22 cellular contexts compared by ENCODE assay signal in the genomic region with DNA sequence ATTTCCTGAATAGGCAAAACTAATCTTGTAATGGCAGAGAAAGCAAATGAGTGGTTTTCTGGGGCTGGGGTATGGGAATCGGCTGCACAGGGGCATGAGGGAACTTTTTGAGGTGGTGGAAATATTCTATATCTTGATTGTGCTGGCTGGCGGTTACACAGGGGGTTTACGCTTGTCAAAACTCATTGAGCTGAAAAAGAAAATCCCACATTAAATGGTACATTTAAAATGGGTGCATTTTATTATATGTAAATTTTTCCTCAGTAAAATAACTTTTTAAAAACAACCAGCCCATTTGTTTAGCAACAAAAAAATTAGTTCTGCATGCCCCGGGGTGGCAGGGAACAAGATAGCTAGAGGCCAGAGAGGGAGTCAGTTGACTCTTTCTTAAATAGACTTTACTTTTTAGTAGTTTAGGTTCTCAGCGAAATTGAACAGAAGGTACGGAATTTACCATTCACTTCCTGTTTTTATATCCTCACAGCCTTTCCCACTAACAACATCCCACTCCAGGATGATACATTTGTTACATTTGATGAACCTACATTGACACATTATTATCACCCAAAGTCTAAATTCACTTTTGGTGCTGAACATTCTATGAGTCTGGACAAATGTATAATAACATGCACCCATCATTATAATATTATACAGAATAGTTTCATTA. TPM values are rescaled to one million over a fixed set of nuclear protein-coding genes. Genes with fewer than 3 reads are reported as not detected.
A peak's percentile ranks its signal among the peaks of the same experiment; 100 is the strongest.
DNase-seq lines count a peak whose midpoint lies in the region; ATAC-seq and TF ChIP-seq lines count a peak whose summit lies in the region.
"Had no signal": no experiment of that assay in that cellular context is flagged by ENCODE, and none has a peak within 500 bp of the region (broad histone marks: within the 10 kb centered on the region; RNA-seq: fewer than 3 reads in every experiment).

No MANE protein-coding gene starts in this region.

- no peak for TF ChIP-seq POLR2A in IMR-90 (IDR thresholded peaks at IDR 0.05; ENCODE audit: low read depth, low read length)

- no TSS peak for BruUV-seq in IMR-90 (replicated peaks; lab: Mats Ljungman, UMichigan)

- H3K18ac ChIP-seq in IMR-90 (ENCODE audit: low read depth, low read length) = no peak overlapping the region

- H3K9me1 ChIP-seq in IMR-90 (ENCODE audit: insufficient read depth, low read length) = peaks cover 5% of the 10 kb centered on the region; the same call in 1 of the 2 replicates

- no peak overlapping the region for H2BK5ac ChIP-seq in IMR-90 (ENCODE audit: low read depth, low read length, poor library complexity, severe bottlenecking)

- H3K4me1 Mint-ChIP-seq in neural progenitor cell = no peaks in the 10 kb centered on the region
- H3K4me1 Mint-ChIP-seq: GM23338 had no signal

- H3F3A ChIP-seq in neural progenitor cell (ENCODE audit: low read depth) = no peaks in the 10 kb centered on the region

- no peak overlapping the region for H3K4ac ChIP-seq in IMR-90 (ENCODE audit: low read depth, low read length)

- H3K4me3 ChIP-seq in GM12865 (ENCODE audit: low read depth, low read length) = peak overlapping the region; percentile 22; the same call in 1 of the 2 replicates
- H3K4me3 ChIP-seq in IMR-90 (ENCODE audit: insufficient read depth, low read depth, low read length) = no peak overlapping the region
- H3K4me3 ChIP-seq in SK-N-MC = no peak overlapping the region
- no peak overlapping the region for H3K4me3 ChIP-seq in neural progenitor cell
- H3K4me3 ChIP-seq: GM23338 had no signal

- H4K20me1 ChIP-seq in IMR-90 (ENCODE audit: insufficient read depth, low read length) (no peaks in the 10 kb centered on the region), neural progenitor cell (ENCODE audit: low read depth) (no peaks in the 10 kb centered on the region)

- H3K27ac ChIP-seq in IMR-90 (ENCODE audit: insufficient read depth, low read length) = no peak overlapping the region
- 0 out of 2 replicates have a peak overlapping the region, but pooled peaks have one; percentile 31 for H3K27ac ChIP-seq in SK-N-MC
- no peak overlapping the region for H3K27ac ChIP-seq in neural progenitor cell
- H3K27ac ChIP-seq: KMS-11 had no signal

- no CpG with 5 or more reads among the region's 6 CpGs for WGBS in IMR-90 (ENCODE audit: extremely low coverage in 2 of 2, insufficient read length in 1 of 2), 2 experiments

- dilution Hi-C loops in IMR-90 (cut with HindIII; ENCODE audit: low sequenced_read_pairs, unreplicated experiment) = no loop called here

- no peaks in the 10 kb centered on the region for H3K79me1 ChIP-seq in IMR-90 (ENCODE audit: low read depth in 1 of 2, low read length in 2 of 2)

- no peaks in the 10 kb centered on the region for H3K36me3 Mint-ChIP-seq in neural progenitor cell

- no peak overlapping the region for H3K4me3 Mint-ChIP-seq in neural progenitor cell
- H3K4me3 Mint-ChIP-seq: GM23338 had no signal

- TF ChIP-seq CTCF in GM12865 (IDR thresholded peaks at IDR 0.05; ENCODE audit: insufficient read depth, low read depth, low read length, missing control alignments) (no peak), IMR-90 (conservative IDR thresholded peaks at IDR 0.05; ENCODE audit: low read depth, low read length) (no peak), neural progenitor cell (IDR thresholded peaks at IDR 0.05) (no peak)

- POLR2A ChIA-PET in IMR-90 (lab: Charles Lee; ENCODE audit: unreplicated experiment) = no interaction called here

- H4K8ac ChIP-seq in IMR-90 (ENCODE audit: low read depth in 2 of 2, low read length in 2 of 2) = peak overlapping the region in 1 of 2 experiments; percentile 17; a peak in 1 of 4 replicates

- no peak overlapping the region for H4K5ac ChIP-seq in IMR-90 (ENCODE audit: low read depth, low read length)

- H4K91ac ChIP-seq in IMR-90 (ENCODE audit: insufficient read depth, low read depth, low read length) = no peak overlapping the region

- H3K56ac ChIP-seq in IMR-90 (ENCODE audit: extremely low read depth, insufficient read depth, low read length) = no peak overlapping the region

- H2BK20ac ChIP-seq in IMR-90 (ENCODE audit: low read depth, low read length) = no peak overlapping the region; the same call in 1 of the 2 replicates

- no peaks in the 10 kb centered on the region for H3K27me3 ChIP-seq in IMR-90 (ENCODE audit: control insufficient read depth, insufficient read depth, low read length)
- H3K27me3 ChIP-seq in neural progenitor cell = no peaks in the 10 kb centered on the region

- no peak overlapping the region for H2AK9ac ChIP-seq in IMR-90 (replicated peaks; ENCODE audit: low read depth, low read length, poor library complexity)

- no peak overlapping the region for H2BK15ac ChIP-seq in IMR-90 (ENCODE audit: low read depth, low read length)

- no peak overlapping the region for H2AFZ ChIP-seq in IMR-90 (replicated peaks; ENCODE audit: low read length, poor library complexity)
- no peak overlapping the region for H2AFZ ChIP-seq in neural progenitor cell (replicated peaks)
- H2AFZ ChIP-seq: GM23338 had no signal

- TF ChIP-seq RAD21 in IMR-90 (IDR thresholded peaks at IDR 0.05; ENCODE audit: low read length) = no peak

- no peaks in the 10 kb centered on the region for H3K79me2 ChIP-seq in neural progenitor cell (ENCODE audit: low read depth)

- peaks cover 4% of the 10 kb centered on the region for H3K27me3 Mint-ChIP-seq in neural progenitor cell (ENCODE audit: insufficient read depth, low read depth)

- peaks cover 5% of the 10 kb centered on the region for H3K9me3 Mint-ChIP-seq in neural progenitor cell

- peaks cover 2% of the 10 kb centered on the region; the same call in 1 of the 2 replicates for H3K9me3 ChIP-seq in IMR-90 (ENCODE audit: control insufficient read depth, insufficient read depth, low read length)
- no peaks in the 10 kb centered on the region for H3K9me3 ChIP-seq in SK-N-MC (ENCODE audit: low read depth, low read length)
- H3K9me3 ChIP-seq in neural progenitor cell (ENCODE audit: low read depth) = no peaks in the 10 kb centered on the region

- H3K14ac ChIP-seq in IMR-90 (replicated peaks; ENCODE audit: low read depth, low read length) = no peak overlapping the region

- H3K23ac ChIP-seq in IMR-90 (ENCODE audit: low read depth, low read length) = no peak overlapping the region

- peak; percentile 50 for DNase-seq in GM12865 (ENCODE audit: low read depth)
- DNase-seq in IMR-90 = no peak
- DNase-seq in SK-N-MC (ENCODE audit: low read depth, low spot score) = no peak
- DNase-seq in neural progenitor cell (ENCODE audit: low spot score) = no peak
- no peak for DNase-seq in NCI-H345 (lab: John Stamatoyannopoulos, UW)
- DNase-seq: ACHN; AML-193; COR-L47; DMS153; EL; NCI-H1105 treated with DMSO at 0.1 percent for 48 hours; NCI-H187; NCI-H446; NCI-H69; NK-92 treated with Interleukin-12 subunit alpha and Interleukin-12 subunit beta, amount 100 ng/mL, for 24 hours; SHP77 treated with DMSO at 0.1 percent for 48 hours; T-helper 2 cell had no signal

- in situ Hi-C loops in IMR-90 (cut with MboI; ENCODE audit: low sequenced_read_pairs) = no loop called here

- intact Hi-C loops in IMR-90 (cut with micrococcal nuclease) = no loop called here

- H3K4me2 ChIP-seq in IMR-90 (ENCODE audit: low read depth, low read length) (no peak overlapping the region), neural progenitor cell (no peak overlapping the region)
- H3K4me2 ChIP-seq: GM23338, KMS-11 had no signal

- H2BK120ac ChIP-seq in IMR-90 (ENCODE audit: low read depth, low read length) = peak overlapping the region; percentile 58; the same call in 1 of the 2 replicates

- ATAC-seq in IMR-90 (ENCODE audit: low read depth) (no peak), HG03520 (IDR thresholded peaks at IDR 0.05; ENCODE audit: unreplicated experiment) (no peak), GM21390 (IDR thresholded peaks at IDR 0.05; ENCODE audit: unreplicated experiment) (no peak)
- ATAC-seq: GM23338 had no signal

- H3K4me1 ChIP-seq in IMR-90 (ENCODE audit: control insufficient read depth, insufficient read depth, low read length) = peaks cover 5% of the 10 kb centered on the region
- no peaks in the 10 kb centered on the region for H3K4me1 ChIP-seq in neural progenitor cell

- CTCF ChIA-PET in IMR-90 (lab: Yijun Ruan, JAX) = no interaction called here

- H3K36me3 ChIP-seq in IMR-90 (ENCODE audit: control insufficient read depth, insufficient read depth, low read length) (no peaks in the 10 kb centered on the region), SK-N-MC (ENCODE audit: insufficient read depth, low read length) (no peaks in the 10 kb centered on the region), neural progenitor cell (no peaks in the 10 kb centered on the region)

- H3K9ac ChIP-seq in IMR-90 (ENCODE audit: low read depth, low read length) (no peak overlapping the region), SK-N-MC (ENCODE audit: insufficient read length) (no peak overlapping the region), neural progenitor cell (no peak overlapping the region)
- H3K9ac ChIP-seq: KMS-11 had no signal

- no peak overlapping the region for H2AK5ac ChIP-seq in IMR-90 (ENCODE audit: low read depth, low read length)

- peak overlapping the region; percentile 3 for H3K27ac Mint-ChIP-seq in neural progenitor cell
- H3K27ac Mint-ChIP-seq: GM23338 had no signal

TF ChIP-seq in IMR-90, 13 proteins besides CTCF, POLR2A, EP300 and RAD21 (continues in another document):
- TF ChIP-seq MAZ (IDR thresholded peaks at IDR 0.05; ENCODE audit: borderline replicate concordance, low read depth, low read length) (no peak), CHD1 (IDR thresholded peaks at IDR 0.05; ENCODE audit: low read depth, low read length) (no peak), BHLHE40 (IDR thresholded peaks at IDR 0.05; ENCODE audit: low read depth, low read length) (no peak), NFE2L2 (IDR thresholded peaks at IDR 0.05; ENCODE audit: low read depth, low read length) (no peak), RFX5 (IDR thresholded peaks at IDR 0.05; ENCODE audit: low read depth, low read length) (no peak), MAFK (IDR thresholded peaks at IDR 0.05; ENCODE audit: low read depth, low read length) (no peak), MXI1 (IDR thresholded peaks at IDR 0.05; ENCODE audit: borderline replicate concordance, low read depth, low read length) (no peak), FOS (IDR thresholded peaks at IDR 0.05; ENCODE audit: low read depth, low read length) (no peak), CEBPB (IDR thresholded peaks at IDR 0.05; ENCODE audit: low read depth, low read length) (no peak)

RNA-seq across cellular contexts. Expression of a gene that starts 41.2 kb away (rescaled TPM):
- total RNA-seq in IMR-90 (2012; rRNA removed) (2.5 and 4.5 TPM in 2 replicates), neural progenitor cell (ENCODE audit: low replicate concordance) (not detected in 2 replicates)
- polyA plus RNA-seq in IMR-90 (2012; rRNA removed) = 2.2 and 2.3 TPM in 2 replicates
- 0.52 and 1.1 TPM in 2 replicates for polyA plus RNA-seq in IMR-90 (2012; cell fraction: cytosol; rRNA removed)
- polyA plus RNA-seq in IMR-90 (2012; cell fraction: nucleus; rRNA removed; ENCODE audit: low replicate concordance) = 0.24 and 0.91 TPM in 2 replicates
- total RNA-seq: GM23338, MCF 10A had no signal
- polyA plus RNA-seq: GM23338 had no signal

RNA-seq across cellular contexts. Expression of a gene that starts 47.3 kb away (rescaled TPM):
- total RNA-seq in IMR-90 (2012; rRNA removed) (88.6 and 96.4 TPM in 2 replicates), neural progenitor cell (ENCODE audit: low replicate concordance) (221 and 329 TPM in 2 replicates)
- polyA plus RNA-seq in IMR-90 (2012; rRNA removed) = 56.0 and 77.5 TPM in 2 replicates
- polyA plus RNA-seq in IMR-90 (2012; cell fraction: cytosol; rRNA removed) = 67.0 and 119 TPM in 2 replicates
- 33.2 and 65.3 TPM in 2 replicates for polyA plus RNA-seq in IMR-90 (2012; cell fraction: nucleus; rRNA removed; ENCODE audit: low replicate concordance)
